33 cellular contexts compared by ENCODE assay signal in the genomic region with DNA sequence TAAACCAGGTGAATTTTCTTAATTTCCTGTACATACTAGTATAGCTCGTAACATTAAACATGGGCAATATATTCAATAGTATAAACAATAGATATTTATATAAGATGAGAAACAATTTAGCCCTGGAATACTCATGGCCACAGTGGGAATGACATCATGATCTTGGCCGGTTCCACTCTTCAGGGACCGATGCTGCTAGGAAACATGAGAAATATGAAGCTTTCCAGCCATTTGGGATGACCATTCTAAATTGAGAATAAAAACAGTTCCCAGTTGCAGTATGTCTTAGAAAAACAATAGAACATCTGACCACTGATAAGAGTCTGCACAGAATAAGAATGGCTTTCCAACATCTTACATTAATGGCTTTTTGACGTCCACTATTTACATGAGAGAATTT. TPM values are rescaled to one million over a fixed set of nuclear protein-coding genes. Genes with fewer than 3 reads are reported as not detected.
DNase-seq lines count a peak whose midpoint lies in the region; ATAC-seq and TF ChIP-seq lines count a peak whose summit lies in the region.
"Had no signal": no experiment of that assay in that cellular context is flagged by ENCODE, and none has a peak within 500 bp of the region (broad histone marks: within the 10 kb centered on the region; RNA-seq: fewer than 3 reads in every experiment).

No MANE protein-coding gene starts in this region.

- ATAC-seq in left cardiac atrium (peak; percentile 58 to 83), sciatic nerve (peak; percentile 83), T-cell (replicated peaks in 1 of 4) (no peak), GM21447 (IDR thresholded peaks at IDR 0.05; ENCODE audit: unreplicated experiment) (no peak)
- ATAC-seq in stimulated activated naive CD8-positive, alpha-beta T cell treated with anti-CD3 and anti-CD28 coated beads, Interleukin-15, Interleukin-2, amounts not matched to agents 100 U/mL and 50 U/mL, for 24 hours, result no peak
- ATAC-seq: activated CD4-positive, CD25-positive, alpha-beta regulatory T cell treated with anti-CD3 and anti-CD28 coated beads, Interleukin-2, amount 50 U/mL, for 24 hours; activated T-helper 17 cell treated with anti-CD3 and anti-CD28 coated beads, Interleukin-2, amount 50 U/mL, for 72 hours had no signal

- no peaks in the 10 kb centered on the region for H4K20me1 ChIP-seq in GM23248 (ENCODE audit: insufficient read depth)

- H3K27ac Mint-ChIP-seq in T-cell, result no peak overlapping the region
- H3K27ac Mint-ChIP-seq: activated CD4-positive, alpha-beta memory T cell treated with anti-CD3 and anti-CD28 coated beads, Interleukin-2, amount 10 ng/mL, durations not matched to agents 7 days and 5 days; activated naive CD4-positive, alpha-beta T cell treated with anti-CD3 and anti-CD28 coated beads, Interleukin-2, amount 50 U/mL, for 24 hours; activated T-helper 17 cell treated with anti-CD3 and anti-CD28 coated beads, Interleukin-2, amount 50 U/mL, for 72 hours; HFFc6; neural progenitor cell had no signal

- H3K4me3 ChIP-seq in GM23248 (no peak overlapping the region), cardiac fibroblast (replicated peaks in 1 of 2; ENCODE audit: low read depth in 2 of 2, low read length in 2 of 2) (no peak overlapping the region)
- H3K4me3 ChIP-seq: dorsolateral prefrontal cortex, neural progenitor cell, Peyer's patch, prostate gland, SJCRH30, skin epidermis, stomach, tibial nerve had no signal

- POLR2A ChIA-PET in T-cell (lab: Charles Lee), result no interaction called here

- H3K36me3 ChIP-seq in GM23248 (ENCODE audit: low read depth), result no peaks in the 10 kb centered on the region
- H3K36me3 ChIP-seq: neural progenitor cell, Peyer's patch, prostate gland, SJCRH30, stomach, tibial nerve had no signal

- TF ChIP-seq CTCF in cardiac fibroblast (IDR thresholded peaks at IDR 0.05; ENCODE audit: low read depth, low read length), result no peak

- no peaks in the 10 kb centered on the region for H3K9me3 ChIP-seq in GM23248 (ENCODE audit: low read depth)
- H3K9me3 ChIP-seq: Peyer's patch, prostate gland, SJCRH30, stomach, tibial nerve had no signal

- no peak overlapping the region for H3K4me2 ChIP-seq in GM23248 (ENCODE audit: unreplicated experiment)
- H3K4me2 ChIP-seq: neural progenitor cell had no signal

- no peaks in the 10 kb centered on the region for H3K4me1 ChIP-seq in GM23248 (ENCODE audit: insufficient read depth)
- H3K4me1 ChIP-seq: Peyer's patch, prostate gland, SJCRH30, stomach had no signal

- no peak overlapping the region for H3K27ac ChIP-seq in GM23248
- H3K27ac ChIP-seq: dorsolateral prefrontal cortex, neural progenitor cell, Peyer's patch, prostate gland, SJCRH30, skin epidermis, stomach, tibial nerve had no signal

- no peaks in the 10 kb centered on the region for H3K9me2 ChIP-seq in GM23248 (ENCODE audit: insufficient read depth)

- H3K4me1 Mint-ChIP-seq in T-cell, result no peaks in the 10 kb centered on the region
- H3K4me1 Mint-ChIP-seq: activated CD4-positive, alpha-beta memory T cell treated with anti-CD3 and anti-CD28 coated beads, Interleukin-2, amount 10 ng/mL, durations not matched to agents 7 days and 5 days; activated naive CD4-positive, alpha-beta T cell treated with anti-CD3 and anti-CD28 coated beads, Interleukin-2, amount 50 U/mL, for 24 hours; activated T-helper 17 cell treated with anti-CD3 and anti-CD28 coated beads, Interleukin-2, amount 50 U/mL, for 72 hours; central memory CD8-positive, alpha-beta T cell had no signal

- in situ Hi-C loops in GM23248 (cut with MboI), result no loop called here

- H3K9me3 Mint-ChIP-seq in T-cell, result no peaks in the 10 kb centered on the region
- H3K9me3 Mint-ChIP-seq: activated CD4-positive, alpha-beta memory T cell treated with anti-CD3 and anti-CD28 coated beads, Interleukin-2, amount 10 ng/mL, durations not matched to agents 7 days and 5 days; activated naive CD4-positive, alpha-beta T cell treated with anti-CD3 and anti-CD28 coated beads, Interleukin-2, amount 50 U/mL, for 24 hours; activated T-helper 17 cell treated with anti-CD3 and anti-CD28 coated beads, Interleukin-2, amount 50 U/mL, for 72 hours; central memory CD8-positive, alpha-beta T cell; HFFc6; neural progenitor cell had no signal

- H3K36me3 Mint-ChIP-seq in T-cell, result no peaks in the 10 kb centered on the region
- H3K36me3 Mint-ChIP-seq: activated naive CD4-positive, alpha-beta T cell treated with anti-CD3 and anti-CD28 coated beads, Interleukin-2, amount 50 U/mL, for 24 hours; CD14-positive monocyte; neural progenitor cell had no signal

- DNase-seq in GM23248, result peak; percentile 15
- peak; percentile 76 to 86 for DNase-seq in cardiac fibroblast (ENCODE audit: low read depth in 2 of 2)
- DNase-seq in left cardiac atrium, result peak; percentile 38
- no peak for DNase-seq in sciatic nerve (ENCODE audit: low spot score)
- DNase-seq in T-cell, result no peak
- DNase-seq in stimulated activated CD4-positive, alpha-beta T cell treated with anti-CD3 and anti-CD28 coated beads, Interleukin-12 subunit alpha, Interleukin-12 subunit beta, amount 100 ng/mL, for 4 hours, result no peak
- DNase-seq in stimulated activated naive CD8-positive, alpha-beta T cell treated with anti-CD3 and anti-CD28 coated beads, Interleukin-15, Interleukin-2, amounts not matched to agents 100 U/mL and 50 U/mL, for 24 hours, result no peak
- DNase-seq: activated CD4-positive, alpha-beta memory T cell treated with anti-CD3 and anti-CD28 coated beads, Interleukin-2, amount 10 ng/mL, durations not matched to agents 7 days and 5 days; activated CD8-positive, alpha-beta memory T cell treated with anti-CD3 and anti-CD28 coated beads, Interleukin-2, amount 50 U/mL, for 48 hours; Calu3; DND-41; dorsolateral prefrontal cortex; head of caudate nucleus; HFFc6; mammary epithelial cell; NCI-H1436; NCI-H345; NCI-H748 treated with DMSO at 0.1 percent for 48 hours; Peyer's patch; SJCRH30; stomach; T-helper 1 cell had no signal

- no peak overlapping the region for H3K4me3 Mint-ChIP-seq in T-cell
- H3K4me3 Mint-ChIP-seq: activated CD4-positive, alpha-beta memory T cell treated with anti-CD3 and anti-CD28 coated beads, Interleukin-2, amount 10 ng/mL, durations not matched to agents 7 days and 5 days; activated naive CD4-positive, alpha-beta T cell treated with anti-CD3 and anti-CD28 coated beads, Interleukin-2, amount 50 U/mL, for 24 hours; activated T-helper 17 cell treated with anti-CD3 and anti-CD28 coated beads, Interleukin-2, amount 50 U/mL, for 72 hours; CD14-positive monocyte; central memory CD8-positive, alpha-beta T cell; HFFc6; neural progenitor cell had no signal

- intact Hi-C loops in left cardiac atrium (cut with DNase I), result loop anchor here in 1 of 2 donors (10.0 kb wide), 2 partner anchors 503 to 603 kb away; no protein-coding TSS in a partner anchor
- intact Hi-C loops in sciatic nerve (cut with DNase I), result no loop called here

- peaks cover 0 to 8% of the 10 kb centered on the region in 2 donors for H3K27me3 Mint-ChIP-seq in T-cell

- no peaks in the 10 kb centered on the region for H3F3A ChIP-seq in GM23248 (ENCODE audit: insufficient read depth)

- CTCF ChIA-PET in T-cell (lab: Charles Lee), result interaction anchor here in 1 of 2 donors (1.2 kb wide), 1 partner anchor 607 kb away, joined by 3 read pairs; no protein-coding TSS in a partner anchor

- H3K27me3 ChIP-seq in GM23248 (replicated peaks; ENCODE audit: insufficient read depth), result no peaks in the 10 kb centered on the region
- H3K27me3 ChIP-seq: neural progenitor cell, Peyer's patch, SJCRH30, stomach, tibial nerve had no signal

- no peak overlapping the region for H2AFZ ChIP-seq in GM23248
- H2AFZ ChIP-seq: neural progenitor cell had no signal

- H3K9ac ChIP-seq in GM23248, result no peak overlapping the region
- H3K9ac ChIP-seq: neural progenitor cell had no signal

- no peaks in the 10 kb centered on the region for H3K79me2 ChIP-seq in GM23248 (ENCODE audit: insufficient read depth)

- 12 to 14% methylated on average over 4 of the region's 4 CpGs for WGBS in GM23248 (ENCODE audit: low coverage in 1 of 2, low lambda C conversion rate in 2 of 2, missing lambda C conversion rate in 2 of 2), 2 experiments

RNA-seq across cellular contexts. Expression of gene SLCO6A1, which starts 33.3 kb away (rescaled TPM):
- not detected in 2 replicates for total RNA-seq in GM23248 (2014; rRNA removed; shearing (Covaris generic))
- polyA plus RNA-seq in GM23248 (2016; fragmentation: Nextera tagmentation; extraction: Ambion mirVana), result not detected in 2 replicates
- total RNA-seq in left cardiac atrium, result not detected
- total RNA-seq in sciatic nerve, result not detected
- total RNA-seq in T-cell, result not detected
- total RNA-seq: activated CD4-positive, alpha-beta memory T cell treated with anti-CD3 and anti-CD28 coated beads, Interleukin-2, amount 10 ng/mL, durations not matched to agents 7 days and 5 days; activated T-helper 17 cell treated with anti-CD3 and anti-CD28 coated beads, Interleukin-2, amount 50 U/mL, for 72 hours; Calu3; dorsolateral prefrontal cortex; HFFc6; mammary epithelial cell; Peyer's patch; SJCRH30; stomach; tibial nerve had no signal
- polyA plus RNA-seq: AG04450, CD14-positive monocyte, mammary epithelial cell, stomach had no signal

Comparison
In these comparisons a context has a peak if more than half of its experiments do, and no peak if none do; other contexts are left out.
1. DNase-seq: peak in GM23248 (single experiment), cardiac fibroblast (2 of 2) and left cardiac atrium (single experiment); none in sciatic nerve (single experiment), T-cell (0 of 34), stimulated activated CD4-positive, alpha-beta T cell treated with anti-CD3 and anti-CD28 coated beads, Interleukin-12 subunit alpha, Interleukin-12 subunit beta, amount 100 ng/mL, for 4 hours (single experiment) and stimulated activated naive CD8-positive, alpha-beta T cell treated with anti-CD3 and anti-CD28 coated beads, Interleukin-15, Interleukin-2, amounts not matched to agents 100 U/mL and 50 U/mL, for 24 hours (single experiment).
2. ATAC-seq: peak in left cardiac atrium (2 of 2) and sciatic nerve (single experiment); none in T-cell (0 of 4), GM21447 (single experiment) and stimulated activated naive CD8-positive, alpha-beta T cell treated with anti-CD3 and anti-CD28 coated beads, Interleukin-15, Interleukin-2, amounts not matched to agents 100 U/mL and 50 U/mL, for 24 hours (single experiment).